In genomic region chr1:113788802-113789201, GRCh38 we compare ENCODE assay signal across 1 cellular context.
TF ChIP-seq lines count a peak whose summit lies in the region.

No MANE protein-coding gene starts in this region.

TF ChIP-seq in H1, 55 proteins besides CTCF, POLR2A, EP300 and RAD21:
- TF ChIP-seq CEBPB (IDR thresholded peaks at IDR 0.05; ENCODE audit: low read depth, low read length) (peak; percentile 46; the same call in 1 of the 2 replicates), RBBP5 (IDR thresholded peaks at IDR 0.05; ENCODE audit: borderline replicate concordance, low read depth, low read length) (no peak)
